In the genomic region with DNA sequence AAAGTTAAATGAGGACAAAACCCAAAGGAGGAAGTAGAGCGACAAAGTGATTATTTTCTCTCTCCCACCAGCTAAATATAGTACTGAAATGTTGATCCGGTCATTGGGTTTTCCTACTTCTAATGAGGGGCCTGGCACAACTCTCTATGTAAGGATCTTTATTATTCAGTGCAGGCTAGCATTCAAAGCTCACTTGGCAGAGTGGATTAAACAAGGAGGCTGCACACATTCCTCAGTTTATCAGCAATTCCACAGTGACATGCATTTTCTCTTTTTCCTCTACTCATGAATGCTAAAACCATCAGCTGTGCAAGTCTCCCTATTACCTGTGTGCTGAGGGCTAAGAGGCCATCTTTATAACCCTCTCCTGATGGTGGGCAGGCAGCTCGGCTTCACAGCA, we compare ENCODE assay signal across 1 cellular context.
TF ChIP-seq lines count a peak whose summit lies in the region.

No MANE protein-coding gene starts in this region.

TF ChIP-seq in IMR-90, 13 proteins besides CTCF, POLR2A, EP300 and RAD21 (continued from another document):
- TF ChIP-seq RCOR1 (IDR thresholded peaks at IDR 0.05; ENCODE audit: insufficient replicate concordance, low read length) (no peak), CEBPB (IDR thresholded peaks at IDR 0.05; ENCODE audit: low read depth, low read length) (no peak), CHD1 (IDR thresholded peaks at IDR 0.05; ENCODE audit: low read depth, low read length) (no peak), MXI1 (IDR thresholded peaks at IDR 0.05; ENCODE audit: borderline replicate concordance, low read depth, low read length) (no peak), MAZ (IDR thresholded peaks at IDR 0.05; ENCODE audit: borderline replicate concordance, low read depth, low read length) (no peak)
